Comparison of ENCODE assay signal across 1 cellular context in the genomic region with DNA sequence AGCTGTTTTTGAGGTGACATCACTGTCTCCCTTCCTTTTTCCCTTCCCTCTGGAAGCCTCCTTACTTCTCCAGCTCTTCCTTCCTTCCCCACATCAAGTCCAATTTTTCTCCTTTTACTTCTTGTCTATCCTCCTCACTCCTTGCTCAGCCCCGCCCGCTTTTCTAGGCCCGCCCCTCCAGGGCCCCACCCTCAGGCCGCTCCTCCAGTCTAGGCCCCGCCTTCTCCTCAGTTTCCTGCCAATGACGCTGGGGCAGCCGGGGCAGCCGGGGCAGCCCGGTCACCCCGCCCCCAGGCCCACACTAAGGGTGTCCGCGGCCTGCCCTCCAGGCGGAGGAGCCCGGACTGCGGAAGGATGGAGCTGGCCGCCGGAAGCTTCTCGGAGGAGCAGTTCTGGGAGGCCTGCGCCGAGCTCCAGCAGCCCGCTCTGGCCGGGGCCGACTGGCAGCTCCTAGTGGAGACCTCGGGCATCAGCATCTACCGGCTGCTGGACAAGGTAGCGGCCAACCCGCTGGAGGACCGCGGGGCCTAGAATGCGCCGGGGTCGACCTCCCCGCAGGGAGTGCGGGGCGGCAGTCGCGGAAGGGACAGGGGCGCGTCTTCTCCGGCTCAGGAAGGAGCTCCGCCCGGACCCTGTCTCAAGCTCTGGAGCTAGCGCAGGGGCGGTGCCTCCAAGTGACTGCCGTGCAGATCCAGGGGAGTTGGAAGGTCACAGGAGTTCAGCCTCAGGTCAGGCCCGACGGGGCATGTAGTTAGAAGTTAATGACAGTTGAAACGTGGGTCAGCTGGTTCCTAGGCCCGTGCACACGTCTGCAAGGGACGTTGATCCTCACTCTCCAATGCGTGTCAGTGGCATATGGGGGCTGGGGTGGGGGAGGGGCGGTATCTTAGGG.
TF ChIP-seq lines count a peak whose summit lies in the region.

PCTP (plus strand) TSS at position 302 of the 892 bp plus-strand sequence; CDS start at position 355, 53 bp downstream.

TF ChIP-seq in H1, 55 proteins besides CTCF, POLR2A, EP300 and RAD21 (continued from another document):
- TF ChIP-seq E2F6 (IDR thresholded peaks at IDR 0.05) (no peak), SP4 (IDR thresholded peaks at IDR 0.05; ENCODE audit: low read length) (peak; percentile 81; the same call in 1 of the 2 replicates), RXRA (IDR thresholded peaks at IDR 0.05; ENCODE audit: insufficient read depth, low read depth, low read length) (no peak), POLR2AphosphoS5 (IDR thresholded peaks at IDR 0.05; ENCODE audit: low read depth, low read length) (peak; percentile 57; the same call in 1 of the 2 replicates), KDM1A (IDR thresholded peaks at IDR 0.05; ENCODE audit: borderline replicate concordance, low read length) (no peak), EGR1 (IDR thresholded peaks at IDR 0.05; ENCODE audit: borderline replicate concordance, low read depth, low read length) (no peak), CBX5 (IDR thresholded peaks at IDR 0.05; ENCODE audit: low read depth, low read length) (no peak), SUZ12 (IDR thresholded peaks at IDR 0.05; ENCODE audit: low read length) (no peak), HDAC6 (IDR thresholded peaks at IDR 0.05; ENCODE audit: low read depth, low read length) (no peak), CHD2 (IDR thresholded peaks at IDR 0.05; ENCODE audit: low read length) (no peak), SRF (IDR thresholded peaks at IDR 0.05; ENCODE audit: low read depth, low read length) (no peak), TEAD4 (IDR thresholded peaks at IDR 0.05; ENCODE audit: low read depth, low read length) (no peak), CEBPB (IDR thresholded peaks at IDR 0.05; ENCODE audit: low read depth, low read length) (no peak), BCL11A (IDR thresholded peaks at IDR 0.05; ENCODE audit: low read depth in 2 of 2, low read length in 2 of 2) (no peak), TBP (IDR thresholded peaks at IDR 0.05; ENCODE audit: low read depth, low read length) (peak; percentile 74), KDM5A (IDR thresholded peaks at IDR 0.05; ENCODE audit: low read length) (no peak), CTBP2 (IDR thresholded peaks at IDR 0.05; ENCODE audit: borderline replicate concordance, insufficient read depth, insufficient read length, low read length) (no peak), RBBP5 (IDR thresholded peaks at IDR 0.05; ENCODE audit: borderline replicate concordance, low read depth, low read length) (peak; percentile 69; the same call in 1 of the 2 replicates), POU5F1 (IDR thresholded peaks at IDR 0.05; ENCODE audit: low read depth, low read length) (no peak), SP1 (IDR thresholded peaks at IDR 0.05; ENCODE audit: low read depth, low read length) (no peak), PHF8 (conservative IDR thresholded peaks at IDR 0.05; ENCODE audit: low read depth, low read length) (peak; percentile 93), CHD1 (IDR thresholded peaks at IDR 0.05; ENCODE audit: low read depth, low read length) (no peak), TAF7 (optimal IDR thresholded peaks at IDR 0.05; ENCODE audit: borderline replicate concordance, low read depth, low read length) (peak; percentile 83), SIRT6 (IDR thresholded peaks at IDR 0.05; ENCODE audit: low read length) (no peak), FOSL1 (IDR thresholded peaks at IDR 0.05; ENCODE audit: insufficient read depth, low read depth, low read length) (no peak), GTF2F1 (IDR thresholded peaks at IDR 0.05; ENCODE audit: borderline replicate concordance, low read depth, low read length) (0 out of 2 replicates have a peak, but pooled peaks have one; percentile 39), JUN (IDR thresholded peaks at IDR 0.05; ENCODE audit: low read depth, low read length) (no peak), CBX8 (IDR thresholded peaks at IDR 0.05; ENCODE audit: borderline replicate concordance, low read depth, low read length) (no peak), ZNF274 (IDR thresholded peaks at IDR 0.05; ENCODE audit: borderline replicate concordance, extremely low read depth, low read length) (no peak), GABPA (IDR thresholded peaks at IDR 0.05; ENCODE audit: borderline replicate concordance, insufficient read depth, low read length) (peak; percentile 60; the same call in 1 of the 2 replicates), NANOG (IDR thresholded peaks at IDR 0.05; ENCODE audit: insufficient read depth, low read depth, low read length, poor library complexity, severe bottlenecking) (no peak), HDAC2 (IDR thresholded peaks at IDR 0.05; ENCODE audit: borderline replicate concordance in 1 of 2, low read depth in 2 of 2, low read length in 2 of 2) (0 out of 4 replicates have a peak, but pooled peaks of 1 of the 2 experiments have one; percentile 50), SIN3A (conservative IDR thresholded peaks at IDR 0.05 in 1 of 2, IDR thresholded peaks at IDR 0.05 in 1 of 2; ENCODE audit: low read depth in 1 of 2, low read length in 2 of 2) (peak in 1 of 2 experiments; percentile 74; a peak in 2 of 4 replicates), ASH2L (IDR thresholded peaks at IDR 0.05; ENCODE audit: low read length) (peak; percentile 95), KDM4A (IDR thresholded peaks at IDR 0.05; ENCODE audit: low read depth, low read length, severe bottlenecking) (peak; percentile 78), EZH2 (IDR thresholded peaks at IDR 0.05; ENCODE audit: low read depth, low read length, severe bottlenecking) (no peak), TCF12 (IDR thresholded peaks at IDR 0.05; ENCODE audit: low read depth, low read length) (no peak), JUND (IDR thresholded peaks at IDR 0.05; ENCODE audit: low read length) (no peak), MAFK (IDR thresholded peaks at IDR 0.05; ENCODE audit: low read depth, low read length) (no peak), SAP30 (IDR thresholded peaks at IDR 0.05; ENCODE audit: insufficient read depth, insufficient replicate concordance, low read length) (peak; percentile 63), TAF1 (IDR thresholded peaks at IDR 0.05; ENCODE audit: low read depth, low read length) (peak; percentile 82), SP2 (IDR thresholded peaks at IDR 0.05; ENCODE audit: low read length) (no peak)
- TF ChIP-seq, protein P1, sequence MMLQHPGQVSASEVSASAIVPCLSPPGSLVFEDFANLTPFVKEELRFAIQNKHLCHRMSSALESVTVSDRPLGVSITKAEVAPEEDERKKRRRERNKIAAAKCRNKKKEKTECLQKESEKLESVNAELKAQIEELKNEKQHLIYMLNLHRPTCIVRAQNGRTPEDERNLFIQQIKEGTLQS (IDR thresholded peaks at IDR 0.05; ENCODE audit: insufficient read depth, low read depth, low read length) = no peak
- TF ChIP-seq, protein P2, sequence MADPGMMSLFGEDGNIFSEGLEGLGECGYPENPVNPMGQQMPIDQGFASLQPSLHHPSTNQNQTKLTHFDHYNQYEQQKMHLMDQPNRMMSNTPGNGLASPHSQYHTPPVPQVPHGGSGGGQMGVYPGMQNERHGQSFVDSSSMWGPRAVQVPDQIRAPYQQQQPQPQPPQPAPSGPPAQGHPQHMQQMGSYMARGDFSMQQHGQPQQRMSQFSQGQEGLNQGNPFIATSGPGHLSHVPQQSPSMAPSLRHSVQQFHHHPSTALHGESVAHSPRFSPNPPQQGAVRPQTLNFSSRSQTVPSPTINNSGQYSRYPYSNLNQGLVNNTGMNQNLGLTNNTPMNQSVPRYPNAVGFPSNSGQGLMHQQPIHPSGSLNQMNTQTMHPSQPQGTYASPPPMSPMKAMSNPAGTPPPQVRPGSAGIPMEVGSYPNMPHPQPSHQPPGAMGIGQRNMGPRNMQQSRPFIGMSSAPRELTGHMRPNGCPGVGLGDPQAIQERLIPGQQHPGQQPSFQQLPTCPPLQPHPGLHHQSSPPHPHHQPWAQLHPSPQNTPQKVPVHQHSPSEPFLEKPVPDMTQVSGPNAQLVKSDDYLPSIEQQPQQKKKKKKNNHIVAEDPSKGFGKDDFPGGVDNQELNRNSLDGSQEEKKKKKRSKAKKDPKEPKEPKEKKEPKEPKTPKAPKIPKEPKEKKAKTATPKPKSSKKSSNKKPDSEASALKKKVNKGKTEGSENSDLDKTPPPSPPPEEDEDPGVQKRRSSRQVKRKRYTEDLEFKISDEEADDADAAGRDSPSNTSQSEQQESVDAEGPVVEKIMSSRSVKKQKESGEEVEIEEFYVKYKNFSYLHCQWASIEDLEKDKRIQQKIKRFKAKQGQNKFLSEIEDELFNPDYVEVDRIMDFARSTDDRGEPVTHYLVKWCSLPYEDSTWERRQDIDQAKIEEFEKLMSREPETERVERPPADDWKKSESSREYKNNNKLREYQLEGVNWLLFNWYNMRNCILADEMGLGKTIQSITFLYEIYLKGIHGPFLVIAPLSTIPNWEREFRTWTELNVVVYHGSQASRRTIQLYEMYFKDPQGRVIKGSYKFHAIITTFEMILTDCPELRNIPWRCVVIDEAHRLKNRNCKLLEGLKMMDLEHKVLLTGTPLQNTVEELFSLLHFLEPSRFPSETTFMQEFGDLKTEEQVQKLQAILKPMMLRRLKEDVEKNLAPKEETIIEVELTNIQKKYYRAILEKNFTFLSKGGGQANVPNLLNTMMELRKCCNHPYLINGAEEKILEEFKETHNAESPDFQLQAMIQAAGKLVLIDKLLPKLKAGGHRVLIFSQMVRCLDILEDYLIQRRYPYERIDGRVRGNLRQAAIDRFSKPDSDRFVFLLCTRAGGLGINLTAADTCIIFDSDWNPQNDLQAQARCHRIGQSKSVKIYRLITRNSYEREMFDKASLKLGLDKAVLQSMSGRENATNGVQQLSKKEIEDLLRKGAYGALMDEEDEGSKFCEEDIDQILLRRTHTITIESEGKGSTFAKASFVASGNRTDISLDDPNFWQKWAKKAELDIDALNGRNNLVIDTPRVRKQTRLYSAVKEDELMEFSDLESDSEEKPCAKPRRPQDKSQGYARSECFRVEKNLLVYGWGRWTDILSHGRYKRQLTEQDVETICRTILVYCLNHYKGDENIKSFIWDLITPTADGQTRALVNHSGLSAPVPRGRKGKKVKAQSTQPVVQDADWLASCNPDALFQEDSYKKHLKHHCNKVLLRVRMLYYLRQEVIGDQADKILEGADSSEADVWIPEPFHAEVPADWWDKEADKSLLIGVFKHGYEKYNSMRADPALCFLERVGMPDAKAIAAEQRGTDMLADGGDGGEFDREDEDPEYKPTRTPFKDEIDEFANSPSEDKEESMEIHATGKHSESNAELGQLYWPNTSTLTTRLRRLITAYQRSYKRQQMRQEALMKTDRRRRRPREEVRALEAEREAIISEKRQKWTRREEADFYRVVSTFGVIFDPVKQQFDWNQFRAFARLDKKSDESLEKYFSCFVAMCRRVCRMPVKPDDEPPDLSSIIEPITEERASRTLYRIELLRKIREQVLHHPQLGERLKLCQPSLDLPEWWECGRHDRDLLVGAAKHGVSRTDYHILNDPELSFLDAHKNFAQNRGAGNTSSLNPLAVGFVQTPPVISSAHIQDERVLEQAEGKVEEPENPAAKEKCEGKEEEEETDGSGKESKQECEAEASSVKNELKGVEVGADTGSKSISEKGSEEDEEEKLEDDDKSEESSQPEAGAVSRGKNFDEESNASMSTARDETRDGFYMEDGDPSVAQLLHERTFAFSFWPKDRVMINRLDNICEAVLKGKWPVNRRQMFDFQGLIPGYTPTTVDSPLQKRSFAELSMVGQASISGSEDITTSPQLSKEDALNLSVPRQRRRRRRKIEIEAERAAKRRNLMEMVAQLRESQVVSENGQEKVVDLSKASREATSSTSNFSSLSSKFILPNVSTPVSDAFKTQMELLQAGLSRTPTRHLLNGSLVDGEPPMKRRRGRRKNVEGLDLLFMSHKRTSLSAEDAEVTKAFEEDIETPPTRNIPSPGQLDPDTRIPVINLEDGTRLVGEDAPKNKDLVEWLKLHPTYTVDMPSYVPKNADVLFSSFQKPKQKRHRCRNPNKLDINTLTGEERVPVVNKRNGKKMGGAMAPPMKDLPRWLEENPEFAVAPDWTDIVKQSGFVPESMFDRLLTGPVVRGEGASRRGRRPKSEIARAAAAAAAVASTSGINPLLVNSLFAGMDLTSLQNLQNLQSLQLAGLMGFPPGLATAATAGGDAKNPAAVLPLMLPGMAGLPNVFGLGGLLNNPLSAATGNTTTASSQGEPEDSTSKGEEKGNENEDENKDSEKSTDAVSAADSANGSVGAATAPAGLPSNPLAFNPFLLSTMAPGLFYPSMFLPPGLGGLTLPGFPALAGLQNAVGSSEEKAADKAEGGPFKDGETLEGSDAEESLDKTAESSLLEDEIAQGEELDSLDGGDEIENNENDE (IDR thresholded peaks at IDR 0.05; ENCODE audit: insufficient replicate concordance, low read length) = no peak
- TF ChIP-seq, protein P3, sequence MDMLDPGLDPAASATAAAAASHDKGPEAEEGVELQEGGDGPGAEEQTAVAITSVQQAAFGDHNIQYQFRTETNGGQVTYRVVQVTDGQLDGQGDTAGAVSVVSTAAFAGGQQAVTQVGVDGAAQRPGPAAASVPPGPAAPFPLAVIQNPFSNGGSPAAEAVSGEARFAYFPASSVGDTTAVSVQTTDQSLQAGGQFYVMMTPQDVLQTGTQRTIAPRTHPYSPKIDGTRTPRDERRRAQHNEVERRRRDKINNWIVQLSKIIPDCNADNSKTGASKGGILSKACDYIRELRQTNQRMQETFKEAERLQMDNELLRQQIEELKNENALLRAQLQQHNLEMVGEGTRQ (IDR thresholded peaks at IDR 0.05; ENCODE audit: low read length) = 0 out of 2 replicates have a peak, but pooled peaks have one; percentile 4
- TF ChIP-seq, protein P4, sequence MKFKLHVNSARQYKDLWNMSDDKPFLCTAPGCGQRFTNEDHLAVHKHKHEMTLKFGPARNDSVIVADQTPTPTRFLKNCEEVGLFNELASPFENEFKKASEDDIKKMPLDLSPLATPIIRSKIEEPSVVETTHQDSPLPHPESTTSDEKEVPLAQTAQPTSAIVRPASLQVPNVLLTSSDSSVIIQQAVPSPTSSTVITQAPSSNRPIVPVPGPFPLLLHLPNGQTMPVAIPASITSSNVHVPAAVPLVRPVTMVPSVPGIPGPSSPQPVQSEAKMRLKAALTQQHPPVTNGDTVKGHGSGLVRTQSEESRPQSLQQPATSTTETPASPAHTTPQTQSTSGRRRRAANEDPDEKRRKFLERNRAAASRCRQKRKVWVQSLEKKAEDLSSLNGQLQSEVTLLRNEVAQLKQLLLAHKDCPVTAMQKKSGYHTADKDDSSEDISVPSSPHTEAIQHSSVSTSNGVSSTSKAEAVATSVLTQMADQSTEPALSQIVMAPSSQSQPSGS (IDR thresholded peaks at IDR 0.05; ENCODE audit: low read length) = no peak
- TF ChIP-seq, protein P5, sequence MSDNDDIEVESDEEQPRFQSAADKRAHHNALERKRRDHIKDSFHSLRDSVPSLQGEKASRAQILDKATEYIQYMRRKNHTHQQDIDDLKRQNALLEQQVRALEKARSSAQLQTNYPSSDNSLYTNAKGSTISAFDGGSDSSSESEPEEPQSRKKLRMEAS (IDR thresholded peaks at IDR 0.05) = no peak
